Comparison of ENCODE assay signal across 6 cellular contexts in genomic region chr18:76273956-76274355, GRCh38.
"Had no signal": no experiment of that assay in that cellular context is flagged by ENCODE, and none has a peak within 500 bp of the region (broad histone marks: within the 10 kb centered on the region; RNA-seq: fewer than 3 reads in every experiment).

No MANE protein-coding gene starts in this region.

- H3K4me3 ChIP-seq: K562 had no signal

- H3K27ac ChIP-seq: HL-60, KMS-11 had no signal

- H3K9ac ChIP-seq: KMS-11 had no signal

- DNase-seq: IMR-90, KG1 had no signal

- H3K4me3 Mint-ChIP-seq: IgD-negative memory B cell had no signal

- H3K4me2 ChIP-seq: KMS-11 had no signal

- H3K36me3 Mint-ChIP-seq: IgD-negative memory B cell had no signal

- H3K27ac Mint-ChIP-seq: IgD-negative memory B cell had no signal

- H3K4me1 Mint-ChIP-seq: IgD-negative memory B cell had no signal
